Comparison of ENCODE assay signal across 8 cellular contexts in the genomic region with DNA sequence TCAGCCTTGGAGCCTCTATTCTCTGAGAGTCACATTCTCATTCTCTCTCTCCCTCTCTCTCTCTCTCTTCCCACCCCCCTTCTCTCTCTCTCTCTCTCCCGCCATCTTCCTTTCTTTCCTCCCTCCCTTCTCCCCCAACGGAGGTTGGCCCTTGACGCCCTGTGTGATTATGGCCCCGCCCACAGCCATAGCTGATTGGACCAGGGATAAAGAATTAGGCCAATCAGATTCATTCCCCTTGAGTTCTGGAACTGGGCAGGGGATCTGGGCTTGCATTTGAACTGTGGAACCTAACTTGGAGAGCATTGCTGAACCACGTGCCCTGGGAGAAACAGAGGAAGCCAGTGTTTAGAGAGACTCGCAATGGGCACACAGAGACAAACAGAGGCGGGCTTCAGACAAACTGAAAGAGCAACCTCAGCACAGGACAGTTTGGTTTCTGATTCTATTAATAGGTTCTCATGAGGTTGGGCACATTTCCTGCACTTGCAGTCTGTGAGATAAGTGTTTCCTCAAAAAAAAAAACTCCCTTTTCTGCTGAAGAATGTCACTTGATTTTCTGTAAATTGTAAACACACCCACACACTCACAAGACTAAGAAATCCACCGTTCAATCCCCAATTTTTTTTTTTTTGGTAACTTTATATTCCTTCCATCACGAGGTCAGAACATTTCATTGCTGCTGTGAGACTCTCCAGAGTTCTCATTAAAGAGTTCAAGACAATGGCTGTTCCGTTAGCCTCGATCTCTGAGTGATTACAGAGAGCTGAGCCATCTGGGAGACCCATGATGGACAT. TPM values are rescaled to one million over a fixed set of nuclear protein-coding genes. Genes with fewer than 3 reads are reported as not detected.
DNase-seq lines count a peak whose midpoint lies in the region; ATAC-seq and TF ChIP-seq lines count a peak whose summit lies in the region.

No MANE protein-coding gene starts in this region.

- H3K9me2 ChIP-seq in GM23248 (ENCODE audit: insufficient read depth) (no peaks in the 10 kb centered on the region), MM.1S (replicated peaks; ENCODE audit: insufficient read depth, low read length) (no peaks in the 10 kb centered on the region)

- no peaks in the 10 kb centered on the region for H3K79me2 ChIP-seq in GM23248 (ENCODE audit: insufficient read depth)
- peaks cover 6% of the 10 kb centered on the region for H3K79me2 ChIP-seq in MM.1S (ENCODE audit: low read length)

- H3F3A ChIP-seq in GM23248 (ENCODE audit: insufficient read depth) = 0 out of 2 replicates have a peak, but pooled peaks cover 7% of the 10 kb centered on the region
- peaks cover 25% of the 10 kb centered on the region for H3F3A ChIP-seq in MM.1S (ENCODE audit: insufficient read depth, low read length)

- H3K27me3 Mint-ChIP-seq in stimulated activated naive B cell treated with anti-CD40 and anti-IgM and Interleukin-4, amounts not matched to agents 10 μg/mL and 1 μg/mL and 100 μg/mL, for 72 hours = no peaks in the 10 kb centered on the region

- peak overlapping the region; percentile 97 for H3K27ac Mint-ChIP-seq in stimulated activated naive B cell treated with anti-CD40 and anti-IgM and Interleukin-4, amounts not matched to agents 10 μg/mL and 1 μg/mL and 100 μg/mL, for 72 hours

- peak; percentile 85 to 87 for ATAC-seq in stimulated activated naive B cell treated with anti-CD40 and anti-IgM and Interleukin-4, amounts not matched to agents 10 μg/mL and 1 μg/mL and 100 μg/mL, for 72 hours (replicated peaks)

- H3K4me1 ChIP-seq in GM23248 (ENCODE audit: insufficient read depth) = peaks cover 7% of the 10 kb centered on the region
- H3K4me1 ChIP-seq in MM.1S (ENCODE audit: low read length) = peaks cover 45% of the 10 kb centered on the region
- H3K4me1 ChIP-seq in mucosa of rectum (ENCODE audit: control insufficient read depth in 2 of 2, insufficient read depth in 2 of 2, low read length in 2 of 2) = peaks cover 7 to 25% of the 10 kb centered on the region in 2 donors

- WGBS in GM23248 (ENCODE audit: low coverage in 1 of 2, low lambda C conversion rate in 2 of 2, missing lambda C conversion rate in 2 of 2), 2 experiments = 14 to 16% methylated on average over 9 to 11 of the region's 11 CpGs

- TF ChIP-seq CTCF in GM10266 (IDR thresholded peaks at IDR 0.05; ENCODE audit: control insufficient read depth, insufficient read depth, low read depth, missing control alignments) = no peak
- no peak for TF ChIP-seq CTCF in MM.1S (IDR thresholded peaks at IDR 0.05; ENCODE audit: low read length)

- in situ Hi-C loops in GM23248 (cut with MboI) = no loop called here

- H4K20me1 ChIP-seq in GM23248 (ENCODE audit: insufficient read depth) (no peaks in the 10 kb centered on the region), MM.1S (ENCODE audit: insufficient read depth, low read length) (no peaks in the 10 kb centered on the region)

- DNase-seq in GM10266 (ENCODE audit: extremely low spot score) = peak; percentile 82
- DNase-seq in GM23248 = peak; percentile 52
- peak; percentile 92 for DNase-seq in MM.1S
- DNase-seq in activated CD4-positive, alpha-beta T cell treated with anti-CD3 and anti-CD28 coated beads, Interleukin-2, amount 50 U/mL, for 48 hours = peak; percentile 86 to 90
- peak; percentile 64 for DNase-seq in effector CD4-positive, alpha-beta T cell
- DNase-seq in stimulated activated naive B cell treated with anti-CD40 and anti-IgM and Interleukin-4, amounts not matched to agents 10 μg/mL and 1 μg/mL and 100 μg/mL, for 72 hours = peak; percentile 80
- DNase-seq in NCI-H1105 treated with DMSO at 0.1 percent for 48 hours (lab: John Stamatoyannopoulos, UW) = no peak

- H3K9ac ChIP-seq in GM23248 (no peak overlapping the region), MM.1S (ENCODE audit: low read length) (peak overlapping the region; percentile 77), mucosa of rectum (ENCODE audit: low read depth in 1 of 2, low read length in 2 of 2) (peak overlapping the region; percentile 41 to 43)

- peaks cover 5 to 8% of the 10 kb centered on the region in 2 donors for H3K9me3 Mint-ChIP-seq in stimulated activated naive B cell treated with anti-CD40 and anti-IgM and Interleukin-4, amounts not matched to agents 10 μg/mL and 1 μg/mL and 100 μg/mL, for 72 hours

- peak overlapping the region; percentile 70 for H2AFZ ChIP-seq in GM23248
- H2AFZ ChIP-seq in MM.1S (ENCODE audit: low read length) = 0 out of 2 replicates have a peak overlapping the region, but pooled peaks have one; percentile 58

- H3K27me3 ChIP-seq in GM23248 (replicated peaks; ENCODE audit: insufficient read depth) = peaks cover 3% of the 10 kb centered on the region; the same call in 1 of the 2 replicates
- H3K27me3 ChIP-seq in MM.1S (replicated peaks; ENCODE audit: insufficient read depth, low read length) = no peaks in the 10 kb centered on the region
- H3K27me3 ChIP-seq in mucosa of rectum (ENCODE audit: control insufficient read depth in 2 of 2, insufficient read depth in 2 of 2, low read length in 2 of 2) = no peaks in the 10 kb centered on the region

- H3K36me3 Mint-ChIP-seq in stimulated activated naive B cell treated with anti-CD40 and anti-IgM and Interleukin-4, amounts not matched to agents 10 μg/mL and 1 μg/mL and 100 μg/mL, for 72 hours = peaks cover 0 to 3% of the 10 kb centered on the region in 2 donors

- H3K4me2 ChIP-seq in GM23248 (ENCODE audit: unreplicated experiment) = peak overlapping the region; percentile 52
- peak overlapping the region; percentile 81 for H3K4me2 ChIP-seq in MM.1S (ENCODE audit: low read depth, low read length)

- peaks cover 54 to 78% of the 10 kb centered on the region in 2 donors for H3K4me1 Mint-ChIP-seq in stimulated activated naive B cell treated with anti-CD40 and anti-IgM and Interleukin-4, amounts not matched to agents 10 μg/mL and 1 μg/mL and 100 μg/mL, for 72 hours

- H3K27ac ChIP-seq in GM23248 (no peak overlapping the region), MM.1S (ENCODE audit: low read length) (peak overlapping the region; percentile 99), mucosa of rectum (ENCODE audit: low read depth in 2 of 2, low read length in 2 of 2) (peak overlapping the region; percentile 74 to 86)

- H3K4me3 ChIP-seq in GM23248 (peak overlapping the region; percentile 39; the same call in 1 of the 2 replicates), MM.1S (ENCODE audit: low read length) (peak overlapping the region; percentile 50), mucosa of rectum (ENCODE audit: low read length in 2 of 2) (peak overlapping the region; percentile 36 to 37)

- H3K36me3 ChIP-seq in GM23248 (ENCODE audit: low read depth) (no peaks in the 10 kb centered on the region), MM.1S (replicated peaks; ENCODE audit: insufficient read depth, low read length) (no peaks in the 10 kb centered on the region), mucosa of rectum (ENCODE audit: control insufficient read depth in 2 of 2, insufficient read depth in 2 of 2, low read length in 2 of 2) (no peaks in the 10 kb centered on the region)

- H3K4me3 Mint-ChIP-seq in stimulated activated naive B cell treated with anti-CD40 and anti-IgM and Interleukin-4, amounts not matched to agents 10 μg/mL and 1 μg/mL and 100 μg/mL, for 72 hours = peak overlapping the region; percentile 75 to 81

- H3K9me3 ChIP-seq in GM23248 (ENCODE audit: low read depth) (no peaks in the 10 kb centered on the region), MM.1S (replicated peaks; ENCODE audit: insufficient read depth, low read length) (no peaks in the 10 kb centered on the region), mucosa of rectum (ENCODE audit: control insufficient read depth in 2 of 2, low read length in 2 of 2) (no peaks in the 10 kb centered on the region)

RNA-seq across cellular contexts. Expression of a gene that starts 3.6 kb away (rescaled TPM):
- total RNA-seq in GM23248 (2014; rRNA removed; shearing (Covaris generic)) = under 0.01 and 0.54 TPM in 2 replicates
- polyA plus RNA-seq in GM23248 (2016; fragmentation: Nextera tagmentation; extraction: Ambion mirVana) = 0.15 and 0.53 TPM in 2 replicates
